Comparison of ENCODE assay signal across 12 cellular contexts in the genomic region with DNA sequence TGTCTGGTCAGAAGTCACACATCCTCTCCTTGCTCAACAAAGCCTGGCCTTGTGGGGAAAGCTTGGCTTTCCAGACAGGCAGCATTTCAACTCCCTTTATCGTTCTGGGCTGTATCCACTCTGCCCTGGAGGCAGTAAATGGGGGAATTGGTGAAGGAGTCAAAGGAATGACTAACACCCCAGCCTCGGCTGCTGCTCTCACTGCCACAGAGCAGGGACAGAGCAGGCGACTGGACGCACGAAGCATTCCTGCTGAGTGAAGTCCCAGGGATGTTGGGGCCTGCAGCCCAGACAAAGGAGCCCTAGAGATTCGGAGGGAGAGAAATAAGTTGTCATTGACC. TPM values are rescaled to one million over a fixed set of nuclear protein-coding genes. Genes with fewer than 3 reads are reported as not detected.
DNase-seq lines count a peak whose midpoint lies in the region; ATAC-seq and TF ChIP-seq lines count a peak whose summit lies in the region.
"Had no signal": no experiment of that assay in that cellular context is flagged by ENCODE, and none has a peak within 500 bp of the region (broad histone marks: within the 10 kb centered on the region; RNA-seq: fewer than 3 reads in every experiment).

No MANE protein-coding gene starts in this region.

- no peaks in the 10 kb centered on the region for H3K9me3 ChIP-seq in adrenal gland (replicated peaks in 1 of 3)
- H3K9me3 ChIP-seq: spleen had no signal

- no peaks in the 10 kb centered on the region for H3K27me3 ChIP-seq in adrenal gland
- H3K27me3 ChIP-seq: spleen had no signal

- ATAC-seq in GM18505 (IDR thresholded peaks at IDR 0.05; ENCODE audit: unreplicated experiment) (peak; percentile 10), GM19035 (IDR thresholded peaks at IDR 0.05; ENCODE audit: unreplicated experiment) (no peak), GM21619 (IDR thresholded peaks at IDR 0.05; ENCODE audit: unreplicated experiment) (no peak)

- H3K27ac ChIP-seq in adrenal gland: peak overlapping the region in 2 of 5 donors; percentile 56 to 72

- WGBS in adrenal gland, 4 donors: 38 to 60% (median 49%) methylated on average over 6 of the region's 6 CpGs

- H3K4me3 ChIP-seq in adrenal gland: no peak overlapping the region

- TF ChIP-seq POLR2A in GM18505 (IDR thresholded peaks at IDR 0.05; ENCODE audit: borderline replicate concordance, extremely low read depth, insufficient read depth, insufficient read length) (no peak), adrenal gland (IDR thresholded peaks at IDR 0.05) (no peak)

- H3K36me3 ChIP-seq in adrenal gland (replicated peaks in 1 of 2): no peaks in the 10 kb centered on the region
- H3K36me3 ChIP-seq: spleen had no signal

- intact Hi-C loops in adrenal gland (cut with DNase I): loop anchor here (5.0 to 10.0 kb wide), 3 partner anchors 256 to 429 kb away; no protein-coding TSS in a partner anchor

- TF ChIP-seq CTCF in adrenal gland (IDR thresholded peaks at IDR 0.05): no peak

- H3K4me1 ChIP-seq in adrenal gland (replicated peaks in 1 of 2): peaks cover 17% of the 10 kb centered on the region in 2 donors

- DNase-seq in AG20443 (ENCODE audit: low spot score) (peak; percentile 89), adrenal gland (peak; percentile 33 to 62 (median 59)), medulla oblongata (ENCODE audit: extremely low spot score) (peak; percentile 50), NCI-H2196 (lab: John Stamatoyannopoulos, UW; ENCODE audit: unreplicated experiment) (no peak), occipital lobe (lab: John Stamatoyannopoulos, UW) (no peak)
- DNase-seq: activated CD4-positive, alpha-beta T cell treated with anti-CD3 and anti-CD28 coated beads, Interleukin-2, amount 50 U/mL, for 48 hours; GF-D8; NCI-H524 treated with DMSO at 0.1 percent for 48 hours had no signal

RNA-seq across cellular contexts. Expression of gene WNT11, which starts 52.7 kb away (rescaled TPM):
- total RNA-seq in adrenal gland: 10 to 100 TPM; 17.9 to 88.2 (median 35.7) TPM
- 10 to 100 TPM in 1 of 3 donors, 1 to 10 TPM in 2; 3.8 to 14.1 (median 9.4) TPM for polyA plus RNA-seq in adrenal gland
- 4.4 TPM for total RNA-seq in occipital lobe

Comparison
In these comparisons a context has a peak if more than half of its experiments do, and no peak if none do; other contexts are left out.
1. DNase-seq: peak in AG20443 (single experiment), adrenal gland (7 of 7) and medulla oblongata (single experiment); none in NCI-H2196 (single experiment) and occipital lobe (single experiment).